In the genomic region with DNA sequence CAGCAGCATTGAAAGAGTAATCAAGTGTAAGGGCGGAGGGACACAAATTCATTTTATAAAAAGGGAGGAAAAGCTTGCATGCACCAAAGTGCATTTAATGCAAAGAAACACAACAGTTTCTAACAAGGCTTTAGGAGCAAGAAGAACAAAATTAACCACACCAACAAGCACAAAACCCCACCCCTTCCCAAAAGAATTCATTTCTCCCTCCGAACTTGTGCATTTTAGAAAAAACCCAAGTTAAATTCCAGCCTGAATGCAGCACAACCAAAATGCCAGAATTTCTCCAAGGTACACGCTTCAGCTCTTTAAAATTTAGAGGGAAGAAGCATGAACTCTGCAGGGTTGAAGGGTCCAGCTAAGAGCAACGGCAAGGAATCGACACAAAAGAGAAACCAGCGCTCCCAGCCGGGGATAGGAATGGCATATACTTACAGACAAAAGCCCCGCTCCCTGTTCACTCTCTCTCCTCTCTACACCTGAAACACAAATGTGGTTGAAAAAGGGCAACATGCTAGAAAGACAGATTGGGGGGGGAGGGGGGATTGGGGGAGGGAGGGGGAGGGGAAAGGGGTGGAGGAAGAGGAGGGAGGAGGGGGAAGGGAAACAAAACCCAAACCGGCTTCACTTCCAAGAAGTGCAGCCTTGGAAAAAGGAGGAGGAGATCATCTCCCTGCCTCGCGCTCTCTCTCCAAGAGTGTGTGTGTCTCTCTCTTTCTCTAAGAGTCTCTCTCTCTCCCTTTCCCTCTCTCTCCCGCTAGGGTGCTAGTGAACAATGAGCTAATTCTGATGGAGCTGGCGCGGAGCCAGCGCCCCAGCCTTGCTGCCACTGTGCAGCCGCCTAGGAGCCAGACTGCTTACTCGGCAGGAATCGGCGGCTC, we compare ENCODE assay signal across 1 cellular context.
TF ChIP-seq lines count a peak whose summit lies in the region.

A gene with protein sequence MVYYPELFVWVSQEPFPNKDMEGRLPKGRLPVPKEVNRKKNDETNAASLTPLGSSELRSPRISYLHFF (minus strand): TSS at position 494 of the 881 bp plus-strand sequence. CDS start 1,422 bp downstream, outside the sequence.

TF ChIP-seq in HepG2, 621 proteins besides CTCF, POLR2A, EP300 and RAD21 (continued from another document):
- TF ChIP-seq PCBP2 (optimal IDR thresholded peaks at IDR 0.05; ENCODE audit: low read depth, low read length, poor library complexity, severe bottlenecking) (peak; percentile 97), SALL1 (CRISPR knock-in tag; IDR thresholded peaks at IDR 0.05) (peak; percentile 44; the same call in 1 of the 2 replicates), HDAC1 (CRISPR knock-in tag; IDR thresholded peaks at IDR 0.05) (peak; percentile 26; the same call in 1 of the 2 replicates), ZNF792 (CRISPR knock-in tag; IDR thresholded peaks at IDR 0.05) (peak; percentile 8), MTF2 (CRISPR knock-in tag; IDR thresholded peaks at IDR 0.05; ENCODE audit: borderline replicate concordance) (peak; percentile 15; the same call in 1 of the 2 replicates), SATB2 (CRISPR knock-in tag; IDR thresholded peaks at IDR 0.05) (0 out of 2 replicates have a peak, but pooled peaks have one; percentile 15)
- TF ChIP-seq, protein P1, sequence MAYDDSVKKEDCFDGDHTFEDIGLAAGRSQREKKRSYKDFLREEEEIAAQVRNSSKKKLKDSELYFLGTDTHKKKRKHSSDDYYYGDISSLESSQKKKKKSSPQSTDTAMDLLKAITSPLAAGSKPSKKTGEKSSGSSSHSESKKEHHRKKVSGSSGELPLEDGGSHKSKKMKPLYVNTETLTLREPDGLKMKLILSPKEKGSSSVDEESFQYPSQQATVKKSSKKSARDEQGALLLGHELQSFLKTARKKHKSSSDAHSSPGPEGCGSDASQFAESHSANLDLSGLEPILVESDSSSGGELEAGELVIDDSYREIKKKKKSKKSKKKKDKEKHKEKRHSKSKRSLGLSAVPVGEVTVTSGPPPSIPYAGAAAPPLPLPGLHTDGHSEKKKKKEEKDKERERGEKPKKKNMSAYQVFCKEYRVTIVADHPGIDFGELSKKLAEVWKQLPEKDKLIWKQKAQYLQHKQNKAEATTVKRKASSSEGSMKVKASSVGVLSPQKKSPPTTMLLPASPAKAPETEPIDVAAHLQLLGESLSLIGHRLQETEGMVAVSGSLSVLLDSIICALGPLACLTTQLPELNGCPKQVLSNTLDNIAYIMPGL (CRISPR knock-in tag; IDR thresholded peaks at IDR 0.05; ENCODE audit: borderline replicate concordance in 1 of 2, low read depth in 1 of 2): peak in 1 of 2 experiments; percentile 12; a peak in 2 of 4 replicates
- TF ChIP-seq, protein P2, sequence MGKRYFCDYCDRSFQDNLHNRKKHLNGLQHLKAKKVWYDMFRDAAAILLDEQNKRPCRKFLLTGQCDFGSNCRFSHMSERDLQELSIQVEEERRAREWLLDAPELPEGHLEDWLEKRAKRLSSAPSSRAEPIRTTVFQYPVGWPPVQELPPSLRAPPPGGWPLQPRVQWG (CRISPR knock-in tag; IDR thresholded peaks at IDR 0.05; ENCODE audit: borderline replicate concordance, low read depth): no peak
- TF ChIP-seq, protein P3, sequence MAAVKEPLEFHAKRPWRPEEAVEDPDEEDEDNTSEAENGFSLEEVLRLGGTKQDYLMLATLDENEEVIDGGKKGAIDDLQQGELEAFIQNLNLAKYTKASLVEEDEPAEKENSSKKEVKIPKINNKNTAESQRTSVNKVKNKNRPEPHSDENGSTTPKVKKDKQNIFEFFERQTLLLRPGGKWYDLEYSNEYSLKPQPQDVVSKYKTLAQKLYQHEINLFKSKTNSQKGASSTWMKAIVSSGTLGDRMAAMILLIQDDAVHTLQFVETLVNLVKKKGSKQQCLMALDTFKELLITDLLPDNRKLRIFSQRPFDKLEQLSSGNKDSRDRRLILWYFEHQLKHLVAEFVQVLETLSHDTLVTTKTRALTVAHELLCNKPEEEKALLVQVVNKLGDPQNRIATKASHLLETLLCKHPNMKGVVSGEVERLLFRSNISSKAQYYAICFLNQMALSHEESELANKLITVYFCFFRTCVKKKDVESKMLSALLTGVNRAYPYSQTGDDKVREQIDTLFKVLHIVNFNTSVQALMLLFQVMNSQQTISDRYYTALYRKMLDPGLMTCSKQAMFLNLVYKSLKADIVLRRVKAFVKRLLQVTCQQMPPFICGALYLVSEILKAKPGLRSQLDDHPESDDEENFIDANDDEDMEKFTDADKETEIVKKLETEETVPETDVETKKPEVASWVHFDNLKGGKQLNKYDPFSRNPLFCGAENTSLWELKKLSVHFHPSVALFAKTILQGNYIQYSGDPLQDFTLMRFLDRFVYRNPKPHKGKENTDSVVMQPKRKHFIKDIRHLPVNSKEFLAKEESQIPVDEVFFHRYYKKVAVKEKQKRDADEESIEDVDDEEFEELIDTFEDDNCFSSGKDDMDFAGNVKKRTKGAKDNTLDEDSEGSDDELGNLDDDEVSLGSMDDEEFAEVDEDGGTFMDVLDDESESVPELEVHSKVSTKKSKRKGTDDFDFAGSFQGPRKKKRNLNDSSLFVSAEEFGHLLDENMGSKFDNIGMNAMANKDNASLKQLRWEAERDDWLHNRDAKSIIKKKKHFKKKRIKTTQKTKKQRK (IDR thresholded peaks at IDR 0.05; ENCODE audit: low read length): no peak
